ENCODE assay signal across 8 cellular contexts in the genomic region with DNA sequence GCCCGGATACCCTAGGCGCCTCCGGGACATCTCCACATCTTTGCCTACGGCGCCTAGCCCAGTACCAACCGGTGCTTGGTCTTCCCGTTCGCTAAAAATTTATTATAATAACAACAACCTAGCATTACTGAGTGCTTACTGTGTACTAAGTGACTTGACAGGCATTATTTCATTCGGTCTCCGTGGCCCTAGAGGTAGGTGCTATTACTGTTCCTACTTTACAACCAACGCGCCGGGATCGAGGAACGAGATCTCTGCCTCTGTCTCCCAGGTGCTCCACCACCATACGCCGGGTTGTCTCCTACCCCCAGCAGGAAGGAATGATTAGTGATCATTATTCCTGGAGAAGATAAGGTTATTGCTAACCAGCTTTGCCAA. TPM values are rescaled to one million over a fixed set of nuclear protein-coding genes. Genes with fewer than 3 reads are reported as not detected.
DNase-seq lines count a peak whose midpoint lies in the region; ATAC-seq and TF ChIP-seq lines count a peak whose summit lies in the region.

No MANE protein-coding gene starts in this region.

- POLR2A ChIA-PET in RWPE1 (lab: Yijun Ruan, JAX; ENCODE audit: low non-redundant PET) = interaction anchor here (0.6 kb wide), 1 partner anchor 1194 kb away, joined by 6 read pairs; no protein-coding TSS in a partner anchor

- ATAC-seq in GM18519 (IDR thresholded peaks at IDR 0.05; ENCODE audit: low FRiP score, unreplicated experiment) (peak; percentile 18), HG02852 (IDR thresholded peaks at IDR 0.05; ENCODE audit: unreplicated experiment) (peak; percentile 16), GM18870 (IDR thresholded peaks at IDR 0.05; ENCODE audit: unreplicated experiment) (no peak)

- H3K4me3 ChIP-seq in neural cell (ENCODE audit: low read length) = peak overlapping the region; percentile 95

- TF ChIP-seq RAD21 in neural cell (conservative IDR thresholded peaks at IDR 0.05) = no peak

- no peak for DNase-seq in RWPE1 (ENCODE audit: low spot score)
- no peak for DNase-seq in epithelial cell of prostate (ENCODE audit: low read depth, low spot score)
- DNase-seq in T-helper 9 cell = no peak
- no peak for DNase-seq in GDM1 (lab: John Stamatoyannopoulos, UW)

- no peaks in the 10 kb centered on the region for H4K20me1 ChIP-seq in neural cell (ENCODE audit: insufficient read depth)

- H3K27me3 ChIP-seq in neural cell (ENCODE audit: insufficient read depth, low read depth, low read length) = peaks cover 4% of the 10 kb centered on the region

- no peaks in the 10 kb centered on the region for H3K36me3 ChIP-seq in neural cell (ENCODE audit: insufficient read depth, low read length)

- H2AFZ ChIP-seq in neural cell (ENCODE audit: low read depth, low read length) = peak overlapping the region; percentile 80

- peaks cover 10% of the 10 kb centered on the region for H3K79me2 ChIP-seq in neural cell (replicated peaks; ENCODE audit: insufficient read depth, low read length)

- TF ChIP-seq CTCF in RWPE1 (conservative IDR thresholded peaks at IDR 0.05; ENCODE audit: low read depth) (no peak), neural cell (IDR thresholded peaks at IDR 0.05; ENCODE audit: poor library complexity, severe bottlenecking) (no peak)

- H3K27ac ChIP-seq in RWPE1 = peak overlapping the region; percentile 86
- peak overlapping the region; percentile 29 for H3K27ac ChIP-seq in epithelial cell of prostate
- H3K27ac ChIP-seq in neural cell (ENCODE audit: low read length) = peak overlapping the region; percentile 71

- no peak for TF ChIP-seq EP300 in neural cell (conservative IDR thresholded peaks at IDR 0.05; ENCODE audit: poor library complexity, severe bottlenecking)

- CTCF ChIA-PET in RWPE1 (lab: Yijun Ruan, JAX) = no interaction called here

- H3K4me2 ChIP-seq in neural cell (ENCODE audit: low read length) = peak overlapping the region; percentile 2

- no peaks in the 10 kb centered on the region for H3K9me2 ChIP-seq in neural cell (ENCODE audit: insufficient read depth, low read length)

- H3F3A ChIP-seq in neural cell (ENCODE audit: insufficient read depth, low read length, poor library complexity, severe bottlenecking) = no peaks in the 10 kb centered on the region

- H3K9ac ChIP-seq in neural cell (ENCODE audit: low read length) = peak overlapping the region; percentile 84

- no peaks in the 10 kb centered on the region for H3K9me3 ChIP-seq in neural cell (ENCODE audit: low read length)

TF ChIP-seq in neural cell, 6 proteins besides CTCF, POLR2A, EP300 and RAD21:
- TF ChIP-seq SMC3 (conservative IDR thresholded peaks at IDR 0.05; ENCODE audit: poor library complexity) = no peak
- TF ChIP-seq TAF1 (IDR thresholded peaks at IDR 0.05; ENCODE audit: low read depth) = peak; percentile 2
- no peak for TF ChIP-seq POLR2AphosphoS5 (IDR thresholded peaks at IDR 0.05)

RNA-seq across cellular contexts. Expression of a gene that starts 0.7 kb away (rescaled TPM):
- 61.9 and 75.1 TPM in 2 replicates for polyA plus RNA-seq in neural cell
- 43.1 and 43.2 TPM in 2 replicates for polyA minus RNA-seq in neural cell

Comparison
In these comparisons a context has a peak if more than half of its experiments do, and no peak if none do; other contexts are left out.
1. H3K27ac ChIP-seq: peak in every context shown above with its lines; median percentile 86 in RWPE1; 71 in neural cell; 29 in epithelial cell of prostate.